In genomic region chr22:46012881-46013281, GRCh38 we compare ENCODE assay signal across 10 cellular contexts. TPM values are rescaled to one million over a fixed set of nuclear protein-coding genes. Genes with fewer than 3 reads are reported as not detected.
DNase-seq lines count a peak whose midpoint lies in the region; ATAC-seq and TF ChIP-seq lines count a peak whose summit lies in the region.
"Had no signal": no experiment of that assay in that cellular context is flagged by ENCODE, and none has a peak within 500 bp of the region (broad histone marks: within the 10 kb centered on the region; RNA-seq: fewer than 3 reads in every experiment).

No MANE protein-coding gene starts in this region.

- TF ChIP-seq CTCF in body of pancreas (IDR thresholded peaks at IDR 0.05) (no peak), right lobe of liver (IDR thresholded peaks at IDR 0.05) (no peak), testis (IDR thresholded peaks at IDR 0.05) (no peak)

- intact Hi-C loops in body of pancreas (cut with DNase I) (no loop called here), right lobe of liver (cut with DNase I) (no loop called here), testis (cut with DNase I; ENCODE audit: low total_unique reads) (no loop called here)

- peaks cover 49% of the 10 kb centered on the region for H3K4me1 ChIP-seq in body of pancreas
- peaks cover 0 to 18% (median 9%) of the 10 kb centered on the region in 4 donors for H3K4me1 ChIP-seq in right lobe of liver
- peaks cover 30% of the 10 kb centered on the region for H3K4me1 ChIP-seq in testis

- ATAC-seq in body of pancreas (no peak), right lobe of liver (peak in 2 of 4 donors; percentile 2)

- peak overlapping the region; percentile 75 for H3K27ac ChIP-seq in KOPT-K1 (ENCODE audit: low read depth, low read length, poor library complexity, severe bottlenecking)
- peak overlapping the region; percentile 96 to 99 (median 97) for H3K27ac ChIP-seq in body of pancreas
- H3K27ac ChIP-seq in right lobe of liver: peak overlapping the region; percentile 92 to 95 (median 93)
- H3K27ac ChIP-seq in testis: peak overlapping the region; percentile 94 to 98

- 24 to 26% methylated on average over 8 to 11 of the region's 11 CpGs for WGBS in body of pancreas, 2 donors
- no CpG with 5 or more reads among the region's 11 CpGs for WGBS in right lobe of liver (ENCODE audit: insufficient coverage, low coverage, low lambda C conversion rate, missing lambda C conversion rate)
- 47 to 52% methylated on average over 7 to 11 of the region's 11 CpGs for WGBS in testis, 2 donors

- no peak for TF ChIP-seq POLR2A in body of pancreas (IDR thresholded peaks at IDR 0.05)
- TF ChIP-seq POLR2A in right lobe of liver (IDR thresholded peaks at IDR 0.05): no peak
- TF ChIP-seq POLR2A in testis (IDR thresholded peaks at IDR 0.05): no peak

- H3K4me3 ChIP-seq in body of pancreas (no peak overlapping the region), right lobe of liver (peak overlapping the region; percentile 70 to 75 (median 71)), testis (peak overlapping the region in 1 of 2 donors; percentile 56)

- in situ Hi-C loops in G401 (cut with HindIII; ENCODE audit: low sequenced_read_pairs): no loop called here

- H3K9me3 ChIP-seq in KOPT-K1 (ENCODE audit: insufficient read depth, low read length, poor library complexity, severe bottlenecking) (no peaks in the 10 kb centered on the region), body of pancreas (no peaks in the 10 kb centered on the region), right lobe of liver (no peaks in the 10 kb centered on the region), testis (no peaks in the 10 kb centered on the region)

- peak in 1 of 4 donors; percentile 30 for DNase-seq in body of pancreas
- peak; percentile 45 to 58 (median 56) for DNase-seq in right lobe of liver
- no peak for DNase-seq in testis
- DNase-seq in RKO (ENCODE audit: low spot score): no peak
- no peak for DNase-seq in G401 (ENCODE audit: low spot score)
- DNase-seq in HUDEP-2 (lab: John Stamatoyannopoulos, UW; ENCODE audit: unreplicated experiment in 76 of 76): no peak
- no peak for DNase-seq in DMS 273 (lab: John Stamatoyannopoulos, UW; ENCODE audit: unreplicated experiment)

- H3K36me3 ChIP-seq in KOPT-K1 (ENCODE audit: insufficient read depth, low read length) (no peaks in the 10 kb centered on the region), body of pancreas (replicated peaks in 1 of 2; ENCODE audit: insufficient read depth in 1 of 2, low read depth in 2 of 2) (no peaks in the 10 kb centered on the region), right lobe of liver (no peaks in the 10 kb centered on the region), testis (ENCODE audit: low read depth, missing control alignments) (no peaks in the 10 kb centered on the region)
- H3K36me3 ChIP-seq: brain microvascular endothelial cell had no signal

- H3K27me3 ChIP-seq in body of pancreas (no peaks in the 10 kb centered on the region), right lobe of liver (no peaks in the 10 kb centered on the region), testis (no peaks in the 10 kb centered on the region)
- H3K27me3 ChIP-seq: brain microvascular endothelial cell had no signal

RNA-seq across cellular contexts. Expression of gene WNT7B, which starts 35.9 kb away (rescaled TPM):
- total RNA-seq in body of pancreas (1 to 10 TPM in 1 of 2 donors, not detected in 1; 2.1 TPM), right lobe of liver (under 1 TPM in 2 of 6 experiments, not detected in 4; 0.10 to 0.12 TPM), testis (1 to 10 TPM; 1.3 to 1.9 TPM)
- 0.65 TPM for polyA plus RNA-seq in testis (ENCODE audit: insufficient read depth, low read depth, low replicate concordance)
- not detected in 2 replicates for total RNA-seq in G401 (2014; rRNA removed; shearing (Covaris generic))
- total RNA-seq: NCI-H460 had no signal

Comparison
In these comparisons a context has a peak if more than half of its experiments do, and no peak if none do; other contexts are left out.
1. DNase-seq: peak in right lobe of liver (3 of 3); none in testis (single experiment), RKO (single experiment), G401 (single experiment), HUDEP-2 (0 of 76) and DMS 273 (single experiment).
2. H3K4me3 ChIP-seq: peak in right lobe of liver (3 of 3); none in body of pancreas (0 of 2).
3. Peak in every context shown above with its lines, with median percentiles within 50 percentile points of each other: H3K27ac ChIP-seq.